ENCODE assay signal across 8 cellular contexts in the genomic region with DNA sequence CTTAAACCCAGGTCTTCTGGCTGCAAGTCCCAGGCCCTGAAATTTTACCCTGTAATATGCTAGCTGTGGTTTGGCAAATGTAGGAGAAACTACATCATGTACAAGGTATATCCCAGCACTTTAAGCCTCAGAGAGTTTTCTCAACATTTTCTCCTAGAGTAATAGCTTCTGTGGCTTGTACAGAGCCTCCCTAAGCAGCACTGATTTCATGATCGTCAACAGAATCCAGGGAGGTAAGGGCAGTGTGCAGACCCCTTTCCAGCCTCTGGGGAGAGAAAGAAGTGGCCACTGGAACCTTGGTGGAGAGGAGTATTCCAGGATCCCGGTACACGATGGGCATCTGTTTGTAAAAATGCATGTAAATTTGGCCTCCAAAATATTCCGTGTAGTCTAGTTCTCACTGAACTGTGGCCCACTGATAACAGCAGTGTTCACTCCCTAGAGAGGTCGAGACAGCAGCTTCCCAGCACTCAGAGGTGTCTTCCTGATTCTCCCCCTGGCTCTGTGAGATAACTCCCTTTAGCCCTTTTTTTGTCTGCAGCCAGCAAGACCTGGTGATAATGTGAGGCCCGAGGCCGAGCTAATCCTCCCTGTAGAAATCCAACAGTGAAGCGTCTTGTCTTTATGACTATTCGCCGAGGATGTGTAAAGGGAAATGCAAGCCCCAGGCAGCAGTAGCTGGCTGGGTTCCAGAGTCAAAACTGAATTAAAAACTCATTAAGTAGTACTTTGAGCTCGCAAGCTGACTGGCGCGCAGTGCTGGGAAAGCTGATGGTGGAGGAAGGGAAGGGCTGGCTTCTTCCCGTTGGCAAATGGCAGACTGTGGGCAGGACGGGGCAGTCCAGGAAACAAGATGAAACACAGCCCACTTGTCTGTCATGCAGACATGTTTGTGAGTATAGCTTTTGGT. TPM values are rescaled to one million over a fixed set of nuclear protein-coding genes. Genes with fewer than 3 reads are reported as not detected.
DNase-seq lines count a peak whose midpoint lies in the region; ATAC-seq and TF ChIP-seq lines count a peak whose summit lies in the region.

No MANE protein-coding gene starts in this region.

- POLR2A ChIA-PET in activated CD8-positive, alpha-beta T cell treated with anti-CD3 and anti-CD28 coated beads for 36 hours (lab: Charles Lee) = interaction anchor here (0.5 kb wide), 1 partner anchor 481 kb away, joined by 4 read pairs; no protein-coding TSS in a partner anchor

- no peaks in the 10 kb centered on the region for H3K9me3 ChIP-seq in esophagus muscularis mucosa

- peaks cover 29% of the 10 kb centered on the region for H3K27me3 Mint-ChIP-seq in activated CD8-positive, alpha-beta T cell treated with anti-CD3 and anti-CD28 coated beads for 36 hours

- H3K36me3 ChIP-seq in esophagus muscularis mucosa = no peaks in the 10 kb centered on the region

- intact Hi-C loops in esophagus muscularis mucosa (cut with DNase I) = no loop called here
- intact Hi-C loops in activated CD8-positive, alpha-beta T cell treated with anti-CD3 and anti-CD28 coated beads for 36 hours (cut with micrococcal nuclease) = no loop called here

- in situ Hi-C loops in ACHN (cut with HindIII; ENCODE audit: low pct_ligation_motif_present, low pct_unique_long_range_greater_than_20kb, low sequenced_read_pairs) = no loop called here

- TF ChIP-seq EP300 in esophagus muscularis mucosa (IDR thresholded peaks at IDR 0.05) = peak; percentile 29

- H3K36me3 Mint-ChIP-seq in activated CD8-positive, alpha-beta T cell treated with anti-CD3 and anti-CD28 coated beads for 36 hours (ENCODE audit: low read depth) = no peaks in the 10 kb centered on the region

- H3K27ac ChIP-seq in esophagus muscularis mucosa (replicated peaks in 1 of 4) = peak overlapping the region; percentile 69 to 80 (median 72)

- H3K27ac Mint-ChIP-seq in activated CD8-positive, alpha-beta T cell treated with anti-CD3 and anti-CD28 coated beads for 36 hours = no peak overlapping the region

- CTCF ChIA-PET in activated CD8-positive, alpha-beta T cell treated with anti-CD3 and anti-CD28 coated beads for 36 hours (lab: Charles Lee) = no interaction called here

- no peaks in the 10 kb centered on the region for H3K27me3 ChIP-seq in esophagus muscularis mucosa

- DNase-seq in GM03348 (ENCODE audit: low spot score) = peak; percentile 41
- DNase-seq in OCI-M1 (lab: John Stamatoyannopoulos, UW) = peak; percentile 91
- DNase-seq in esophagus muscularis mucosa (ENCODE audit: extremely low spot score) = no peak
- DNase-seq in occipital lobe (lab: John Stamatoyannopoulos, UW) = peak; percentile 60
- DNase-seq in ACHN = no peak
- no peak for DNase-seq in activated CD8-positive, alpha-beta T cell treated with anti-CD3 and anti-CD28 coated beads for 36 hours

- peak overlapping the region in 3 of 4 donors; percentile 16 to 24 (median 20) for H3K4me3 ChIP-seq in esophagus muscularis mucosa

- H3K4me3 Mint-ChIP-seq in activated CD8-positive, alpha-beta T cell treated with anti-CD3 and anti-CD28 coated beads for 36 hours = no peak overlapping the region

- WGBS in esophagus muscularis mucosa = 27% methylated on average over 15 of the region's 15 CpGs

- peaks cover 31 to 74% (median 62%) of the 10 kb centered on the region in 4 donors for H3K4me1 ChIP-seq in esophagus muscularis mucosa

- no peaks in the 10 kb centered on the region for H3K9me3 Mint-ChIP-seq in activated CD8-positive, alpha-beta T cell treated with anti-CD3 and anti-CD28 coated beads for 36 hours

- TF ChIP-seq POLR2A in esophagus muscularis mucosa (IDR thresholded peaks at IDR 0.05; ENCODE audit: low read depth) = no peak

- no peak for TF ChIP-seq CTCF in esophagus muscularis mucosa (IDR thresholded peaks at IDR 0.05)
- TF ChIP-seq CTCF in activated CD8-positive, alpha-beta T cell treated with anti-CD3 and anti-CD28 coated beads for 36 hours (IDR thresholded peaks at IDR 0.05) = no peak

- no peak for ATAC-seq in GM18858 (IDR thresholded peaks at IDR 0.05; ENCODE audit: unreplicated experiment)
- no peak for ATAC-seq in HG03108 (IDR thresholded peaks at IDR 0.05; ENCODE audit: unreplicated experiment)
- ATAC-seq in activated CD8-positive, alpha-beta T cell treated with anti-CD3 and anti-CD28 coated beads for 36 hours = no peak

- no peaks in the 10 kb centered on the region for H3K4me1 Mint-ChIP-seq in activated CD8-positive, alpha-beta T cell treated with anti-CD3 and anti-CD28 coated beads for 36 hours (ENCODE audit: low read depth)

RNA-seq across cellular contexts. Expression of a gene that starts 59.0 kb away (rescaled TPM):
- 1,000 to 10,000 TPM in 2 of 4 donors, 100 to 1,000 TPM in 2; 755 to 1,378 (median 1,096) TPM for total RNA-seq in esophagus muscularis mucosa
- 593 TPM for total RNA-seq in occipital lobe
- under 1 TPM; 0.09 to 0.25 TPM for total RNA-seq in activated CD8-positive, alpha-beta T cell treated with anti-CD3 and anti-CD28 coated beads for 36 hours

Comparison
In these comparisons a context has a peak if more than half of its experiments do, and no peak if none do; other contexts are left out.
1. DNase-seq: peak in GM03348 (single experiment), OCI-M1 (single experiment) and occipital lobe (single experiment); none in esophagus muscularis mucosa (single experiment), ACHN (single experiment) and activated CD8-positive, alpha-beta T cell treated with anti-CD3 and anti-CD28 coated beads for 36 hours (single experiment).
2. RNA of a gene that starts 59.0 kb away (total RNA-seq): 755 to 1,378 TPM in esophagus muscularis mucosa and 593 TPM in occipital lobe (single experiment); 0.09 to 0.25 TPM in activated CD8-positive, alpha-beta T cell treated with anti-CD3 and anti-CD28 coated beads for 36 hours; every median in the first group is over 100 times any median in the second.